Comparison of ENCODE assay signal across 16 cellular contexts in the genomic region with DNA sequence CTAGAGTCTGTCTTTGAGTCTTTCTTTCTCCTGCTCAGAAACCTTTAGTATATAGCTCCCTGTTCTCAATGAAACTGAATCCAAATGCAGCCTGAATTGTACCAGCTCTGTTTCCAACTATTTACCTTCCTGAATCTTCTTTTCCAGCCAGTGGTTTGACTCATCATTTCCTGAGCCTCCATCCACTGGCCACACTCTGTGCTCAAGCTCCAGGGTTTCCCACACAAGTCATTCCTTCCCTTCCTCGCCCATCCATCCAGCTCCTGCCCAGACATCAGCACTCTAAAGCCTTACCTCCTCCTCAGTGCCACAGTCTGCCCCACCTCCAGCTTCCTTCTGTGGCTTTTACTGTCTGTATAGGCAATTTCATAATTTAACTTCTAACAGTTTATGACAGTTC.
DNase-seq lines count a peak whose midpoint lies in the region; ATAC-seq and TF ChIP-seq lines count a peak whose summit lies in the region.
"Had no signal": no experiment of that assay in that cellular context is flagged by ENCODE, and none has a peak within 500 bp of the region (broad histone marks: within the 10 kb centered on the region; RNA-seq: fewer than 3 reads in every experiment).

No MANE protein-coding gene starts in this region.

- H3K4me1 Mint-ChIP-seq in HFFc6 (ENCODE audit: low read depth), result peaks cover 43% of the 10 kb centered on the region
- no peaks in the 10 kb centered on the region for H3K4me1 Mint-ChIP-seq in stimulated activated effector memory CD8-positive, alpha-beta T cell treated with anti-CD3 and anti-CD28 coated beads, Interleukin-12 subunit alpha, Interleukin-12 subunit beta, amount 100 ng/mL, for 72 hours
- H3K4me1 Mint-ChIP-seq in activated T-helper 1 cell treated with anti-CD3 and anti-CD28 coated beads, Interleukin-12 subunit alpha, Interleukin-12 subunit beta, Interleukin-2, Interleukin-4 antibody, amounts not matched to agents 30 ng/mL and 10 ng/mL and 1 ng/mL, durations not matched to agents 14 hours and 24 hours and 36 hours (ENCODE audit: low read depth), result no peaks in the 10 kb centered on the region
- H3K4me1 Mint-ChIP-seq: CD8-positive, alpha-beta memory T cell; H9 had no signal

- H3K36me3 Mint-ChIP-seq in HFFc6 (ENCODE audit: low read depth), result peaks cover 44% of the 10 kb centered on the region
- no peaks in the 10 kb centered on the region for H3K36me3 Mint-ChIP-seq in stimulated activated effector memory CD8-positive, alpha-beta T cell treated with anti-CD3 and anti-CD28 coated beads, Interleukin-12 subunit alpha, Interleukin-12 subunit beta, amount 100 ng/mL, for 72 hours
- no peaks in the 10 kb centered on the region for H3K36me3 Mint-ChIP-seq in activated T-helper 1 cell treated with anti-CD3 and anti-CD28 coated beads, Interleukin-12 subunit alpha, Interleukin-12 subunit beta, Interleukin-2, Interleukin-4 antibody, amounts not matched to agents 30 ng/mL and 10 ng/mL and 1 ng/mL, durations not matched to agents 14 hours and 24 hours and 36 hours (ENCODE audit: low read depth)
- H3K36me3 Mint-ChIP-seq: CD8-positive, alpha-beta memory T cell had no signal

- no peak for TF ChIP-seq CTCF in HFFc6 (IDR thresholded peaks at IDR 0.05)
- TF ChIP-seq CTCF in fibroblast of pulmonary artery (IDR thresholded peaks at IDR 0.05; ENCODE audit: low read length, missing control alignments), result no peak

- H3K4me3 ChIP-seq in fibroblast of pulmonary artery (replicated peaks; ENCODE audit: low read depth, low read length), result no peak overlapping the region

- intact Hi-C loops in activated T-helper 1 cell treated with anti-CD3 and anti-CD28 coated beads, Interleukin-12 subunit alpha, Interleukin-12 subunit beta, Interleukin-2, Interleukin-4 antibody, amounts not matched to agents 30 ng/mL and 10 ng/mL and 1 ng/mL, durations not matched to agents 14 hours and 24 hours and 36 hours (cut with micrococcal nuclease), result no loop called here

- H3K27ac Mint-ChIP-seq in HFFc6, result no peak overlapping the region
- no peak overlapping the region for H3K27ac Mint-ChIP-seq in stimulated activated effector memory CD8-positive, alpha-beta T cell treated with anti-CD3 and anti-CD28 coated beads, Interleukin-12 subunit alpha, Interleukin-12 subunit beta, amount 100 ng/mL, for 72 hours
- no peak overlapping the region for H3K27ac Mint-ChIP-seq in activated T-helper 1 cell treated with anti-CD3 and anti-CD28 coated beads, Interleukin-12 subunit alpha, Interleukin-12 subunit beta, Interleukin-2, Interleukin-4 antibody, amounts not matched to agents 30 ng/mL and 10 ng/mL and 1 ng/mL, durations not matched to agents 14 hours and 24 hours and 36 hours
- H3K27ac Mint-ChIP-seq: activated CD8-positive, alpha-beta T cell treated with anti-CD3 and anti-CD28 coated beads, Interleukin-2, amount 10 ng/mL, durations not matched to agents 7 days and 5 days; CD8-positive, alpha-beta memory T cell; H9; nephron had no signal

- H3K4me3 Mint-ChIP-seq in HFFc6, result no peak overlapping the region
- no peak overlapping the region for H3K4me3 Mint-ChIP-seq in stimulated activated effector memory CD8-positive, alpha-beta T cell treated with anti-CD3 and anti-CD28 coated beads, Interleukin-12 subunit alpha, Interleukin-12 subunit beta, amount 100 ng/mL, for 72 hours
- no peak overlapping the region for H3K4me3 Mint-ChIP-seq in activated T-helper 1 cell treated with anti-CD3 and anti-CD28 coated beads, Interleukin-12 subunit alpha, Interleukin-12 subunit beta, Interleukin-2, Interleukin-4 antibody, amounts not matched to agents 30 ng/mL and 10 ng/mL and 1 ng/mL, durations not matched to agents 14 hours and 24 hours and 36 hours
- H3K4me3 Mint-ChIP-seq: activated CD8-positive, alpha-beta T cell treated with anti-CD3 and anti-CD28 coated beads, Interleukin-2, amount 10 ng/mL, durations not matched to agents 7 days and 5 days; CD8-positive, alpha-beta memory T cell; H9; nephron had no signal

- peaks cover 2% of the 10 kb centered on the region; the same call in 1 of the 2 replicates for H3K27me3 Mint-ChIP-seq in HFFc6 (ENCODE audit: insufficient read depth)
- H3K27me3 Mint-ChIP-seq in activated T-helper 1 cell treated with anti-CD3 and anti-CD28 coated beads, Interleukin-12 subunit alpha, Interleukin-12 subunit beta, Interleukin-2, Interleukin-4 antibody, amounts not matched to agents 30 ng/mL and 10 ng/mL and 1 ng/mL, durations not matched to agents 14 hours and 24 hours and 36 hours (ENCODE audit: insufficient read depth), result peaks cover 7% of the 10 kb centered on the region

- ATAC-seq in stimulated activated effector memory CD8-positive, alpha-beta T cell treated with anti-CD3 and anti-CD28 coated beads, Interleukin-12 subunit alpha, Interleukin-12 subunit beta, amount 100 ng/mL, for 72 hours, result peak; percentile 63
- no peak for ATAC-seq in GM21528 (IDR thresholded peaks at IDR 0.05; ENCODE audit: low FRiP score, unreplicated experiment)
- ATAC-seq in GM18498 (IDR thresholded peaks at IDR 0.05; ENCODE audit: unreplicated experiment), result no peak
- no peak for ATAC-seq in GM21367 (IDR thresholded peaks at IDR 0.05; ENCODE audit: unreplicated experiment)
- ATAC-seq: activated CD8-positive, alpha-beta T cell treated with anti-CD3 and anti-CD28 coated beads, Interleukin-2, amount 10 ng/mL, durations not matched to agents 7 days and 5 days; sciatic nerve had no signal

- H3K9me3 Mint-ChIP-seq in HFFc6, result no peaks in the 10 kb centered on the region
- H3K9me3 Mint-ChIP-seq in stimulated activated effector memory CD8-positive, alpha-beta T cell treated with anti-CD3 and anti-CD28 coated beads, Interleukin-12 subunit alpha, Interleukin-12 subunit beta, amount 100 ng/mL, for 72 hours, result no peaks in the 10 kb centered on the region
- no peaks in the 10 kb centered on the region for H3K9me3 Mint-ChIP-seq in activated T-helper 1 cell treated with anti-CD3 and anti-CD28 coated beads, Interleukin-12 subunit alpha, Interleukin-12 subunit beta, Interleukin-2, Interleukin-4 antibody, amounts not matched to agents 30 ng/mL and 10 ng/mL and 1 ng/mL, durations not matched to agents 14 hours and 24 hours and 36 hours
- H3K9me3 Mint-ChIP-seq: CD8-positive, alpha-beta memory T cell; H9; nephron had no signal

- DNase-seq in HFFc6 (peak; percentile 53), UCSD-AML1 (lab: John Stamatoyannopoulos, UW; ENCODE audit: unreplicated experiment) (peak; percentile 19), fibroblast of pulmonary artery (ENCODE audit: low read depth) (peak; percentile 87)
- no peak for DNase-seq in stimulated activated effector memory CD8-positive, alpha-beta T cell treated with anti-CD3 and anti-CD28 coated beads, Interleukin-12 subunit alpha, Interleukin-12 subunit beta, amount 100 ng/mL, for 72 hours (ENCODE audit: low spot score in 2 of 2)
- DNase-seq in activated T-helper 1 cell treated with anti-CD3 and anti-CD28 coated beads, Interleukin-12 subunit alpha, Interleukin-12 subunit beta, Interleukin-2, Interleukin-4 antibody, amounts not matched to agents 30 ng/mL and 10 ng/mL and 1 ng/mL, durations not matched to agents 14 hours and 24 hours and 36 hours (ENCODE audit: low spot score), result no peak
- DNase-seq: activated CD8-positive, alpha-beta T cell treated with anti-CD3 and anti-CD28 coated beads, Interleukin-2, amount 10 ng/mL, durations not matched to agents 7 days and 5 days; caudate nucleus; CD8-positive, alpha-beta memory T cell; H9; hypothalamus; NCI-H1092 treated with DMSO at 0.1 percent for 48 hours had no signal

Comparison
In these comparisons a context has a peak if more than half of its experiments do, and no peak if none do; other contexts are left out.
1. DNase-seq: peak in HFFc6 (single experiment), UCSD-AML1 (single experiment) and fibroblast of pulmonary artery (single experiment); none in stimulated activated effector memory CD8-positive, alpha-beta T cell treated with anti-CD3 and anti-CD28 coated beads, Interleukin-12 subunit alpha, Interleukin-12 subunit beta, amount 100 ng/mL, for 72 hours (0 of 2) and activated T-helper 1 cell treated with anti-CD3 and anti-CD28 coated beads, Interleukin-12 subunit alpha, Interleukin-12 subunit beta, Interleukin-2, Interleukin-4 antibody, amounts not matched to agents 30 ng/mL and 10 ng/mL and 1 ng/mL, durations not matched to agents 14 hours and 24 hours and 36 hours (single experiment).